ENCODE assay signal across 17 cellular contexts in genomic region chr18:38951633-38952032, GRCh38.
DNase-seq lines count a peak whose midpoint lies in the region; ATAC-seq, FAIRE-seq and TF ChIP-seq lines count a peak whose summit lies in the region.
"Had no signal": no experiment of that assay in that cellular context is flagged by ENCODE, and none has a peak within 500 bp of the region (broad histone marks: within the 10 kb centered on the region; RNA-seq: fewer than 3 reads in every experiment).

No MANE protein-coding gene starts in this region.

- no peaks in the 10 kb centered on the region for H3K4me1 ChIP-seq in adrenal gland (replicated peaks in 1 of 2)

- CTCF ChIA-PET in activated CD4-positive, alpha-beta memory T cell treated with anti-CD3 and anti-CD28 coated beads for 36 hours (lab: Charles Lee) = no interaction called here

- no peaks in the 10 kb centered on the region for H3K27me3 ChIP-seq in adrenal gland
- H3K27me3 ChIP-seq: BLaER1 treated with 17β-estradiol and CSF1 and Interleukin-3, amounts not matched to agents 10 nM and 100 nM had no signal

- no peaks in the 10 kb centered on the region for H3K9me3 Mint-ChIP-seq in activated CD4-positive, alpha-beta memory T cell treated with anti-CD3 and anti-CD28 coated beads for 36 hours
- H3K9me3 Mint-ChIP-seq: CD8-positive, alpha-beta T cell had no signal

- H3K4me3 ChIP-seq in adrenal gland = no peak overlapping the region
- H3K4me3 ChIP-seq: BLaER1 treated with 17β-estradiol and CSF1 and Interleukin-3, amounts not matched to agents 10 nM and 100 nM; GM23248; HAP-1 had no signal

- TF ChIP-seq CTCF in D721Med (IDR thresholded peaks at IDR 0.05; ENCODE audit: insufficient read depth, missing control alignments) = no peak
- TF ChIP-seq CTCF in adrenal gland (IDR thresholded peaks at IDR 0.05) = no peak

- peak; percentile 53 for FAIRE-seq in D721Med (lab: Jason Lieb, UNC)
- FAIRE-seq: GM12891, GM18507 had no signal

- intact Hi-C loops in adrenal gland (cut with DNase I) = no loop called here
- intact Hi-C loops in activated CD4-positive, alpha-beta memory T cell treated with anti-CD3 and anti-CD28 coated beads for 36 hours (cut with micrococcal nuclease) = no loop called here

- peaks cover 1% of the 10 kb centered on the region for H3K27me3 Mint-ChIP-seq in activated CD4-positive, alpha-beta memory T cell treated with anti-CD3 and anti-CD28 coated beads for 36 hours
- H3K27me3 Mint-ChIP-seq: B cell had no signal

- no peaks in the 10 kb centered on the region for H3K36me3 ChIP-seq in adrenal gland (replicated peaks in 1 of 2)
- H3K36me3 ChIP-seq: BLaER1 treated with 17β-estradiol and CSF1 and Interleukin-3, amounts not matched to agents 10 nM and 100 nM; HAP-1 had no signal

- POLR2A ChIA-PET in activated CD4-positive, alpha-beta memory T cell treated with anti-CD3 and anti-CD28 coated beads for 36 hours (lab: Charles Lee) = no interaction called here

- H3K27ac Mint-ChIP-seq in activated CD4-positive, alpha-beta memory T cell treated with anti-CD3 and anti-CD28 coated beads for 36 hours = no peak overlapping the region
- H3K27ac Mint-ChIP-seq: B cell; CD8-positive, alpha-beta T cell had no signal

- DNase-seq in D721Med (ENCODE audit: insufficient read length, low spot score) (no peak), M059J (ENCODE audit: low read depth) (peak; percentile 53), RKO (ENCODE audit: low spot score) (peak; percentile 49), adrenal gland (no peak)
- no peak for DNase-seq in stimulated activated naive CD4-positive, alpha-beta T cell (lab: John Stamatoyannopoulos, UW)
- DNase-seq in activated T-cell treated with anti-CD3 and anti-CD28 coated beads, Interleukin-2, amount 50 U/mL, for 48 hours = no peak
- no peak for DNase-seq in activated CD4-positive, alpha-beta memory T cell treated with anti-CD3 and anti-CD28 coated beads for 36 hours
- DNase-seq: CD8-positive, alpha-beta T cell; DMS79 treated with DMSO at 0.1 percent for 48 hours; GM23248 had no signal

- WGBS in adrenal gland, 4 donors = 58 to 84% (median 69%) methylated on average over 2 of the region's 2 CpGs

- peak; percentile 23 for ATAC-seq in esophagus mucosa
- ATAC-seq: CD8-positive, alpha-beta T cell had no signal

- no peak overlapping the region for H3K27ac ChIP-seq in adrenal gland
- H3K27ac ChIP-seq: BLaER1 treated with 17β-estradiol and CSF1 and Interleukin-3, amounts not matched to agents 10 nM and 100 nM; GM23248; HL-60 had no signal

- H3K9me3 ChIP-seq in adrenal gland (replicated peaks in 1 of 3) = no peaks in the 10 kb centered on the region
- H3K9me3 ChIP-seq: HAP-1 had no signal

- H3K4me1 Mint-ChIP-seq in activated CD4-positive, alpha-beta memory T cell treated with anti-CD3 and anti-CD28 coated beads for 36 hours (ENCODE audit: low read depth) = peaks cover 4% of the 10 kb centered on the region
- H3K4me1 Mint-ChIP-seq: B cell had no signal

- no peak overlapping the region for H3K4me3 Mint-ChIP-seq in activated CD4-positive, alpha-beta memory T cell treated with anti-CD3 and anti-CD28 coated beads for 36 hours
- H3K4me3 Mint-ChIP-seq: B cell; CD8-positive, alpha-beta T cell had no signal

- no peak for TF ChIP-seq POLR2A in adrenal gland (IDR thresholded peaks at IDR 0.05)

- H3K36me3 Mint-ChIP-seq in activated CD4-positive, alpha-beta memory T cell treated with anti-CD3 and anti-CD28 coated beads for 36 hours = no peaks in the 10 kb centered on the region
- H3K36me3 Mint-ChIP-seq: CD8-positive, alpha-beta T cell had no signal

Comparison
In these comparisons a context has a peak if more than half of its experiments do, and no peak if none do; other contexts are left out.
1. DNase-seq: peak in M059J (single experiment) and RKO (single experiment); none in D721Med (single experiment), stimulated activated naive CD4-positive, alpha-beta T cell (0 of 6), activated T-cell treated with anti-CD3 and anti-CD28 coated beads, Interleukin-2, amount 50 U/mL, for 48 hours (0 of 2), adrenal gland (0 of 7) and activated CD4-positive, alpha-beta memory T cell treated with anti-CD3 and anti-CD28 coated beads for 36 hours (single experiment).